In genomic region chr1:113782451-113782850, GRCh38 we compare ENCODE assay signal across 17 cellular contexts. TPM values are rescaled to one million over a fixed set of nuclear protein-coding genes. Genes with fewer than 3 reads are reported as not detected.
DNase-seq lines count a peak whose midpoint lies in the region; ATAC-seq and TF ChIP-seq lines count a peak whose summit lies in the region.
"Had no signal": no experiment of that assay in that cellular context is flagged by ENCODE, and none has a peak within 500 bp of the region (broad histone marks: within the 10 kb centered on the region; RNA-seq: fewer than 3 reads in every experiment).

No MANE protein-coding gene starts in this region.

- in situ Hi-C loops in brain microvascular endothelial cell (cut with HindIII; ENCODE audit: low pct_ligation_motif_present, low sequenced_read_pairs) = no loop called here

- H3K27ac ChIP-seq in right cardiac atrium (ENCODE audit: low read length) (no peak overlapping the region), subcutaneous abdominal adipose tissue (ENCODE audit: low read depth, low read length) (peak overlapping the region; percentile 51), brain microvascular endothelial cell (no peak overlapping the region)
- H3K27ac ChIP-seq in effector memory CD4-positive, alpha-beta T cell (ENCODE audit: insufficient read depth, low read length, poor library complexity, severe bottlenecking) = peak overlapping the region; percentile 64
- H3K27ac ChIP-seq: prostate gland, RWPE1 had no signal

- H3K27me3 ChIP-seq in right cardiac atrium (ENCODE audit: control insufficient read depth, insufficient read depth) (no peaks in the 10 kb centered on the region), subcutaneous abdominal adipose tissue (ENCODE audit: control insufficient read depth in 5 of 5, insufficient read depth in 4 of 5, low read length in 5 of 5) (no peaks in the 10 kb centered on the region), brain microvascular endothelial cell (replicated peaks) (no peaks in the 10 kb centered on the region)
- H3K27me3 ChIP-seq in effector memory CD4-positive, alpha-beta T cell (replicated peaks; ENCODE audit: control insufficient read depth, insufficient read depth, low read length, poor library complexity, severe bottlenecking) = no peaks in the 10 kb centered on the region
- H3K27me3 ChIP-seq: tibial artery had no signal

- H3K4me1 ChIP-seq in right cardiac atrium (ENCODE audit: control insufficient read depth, insufficient read depth, low read length) (peaks cover 5% of the 10 kb centered on the region), subcutaneous abdominal adipose tissue (ENCODE audit: control insufficient read depth in 5 of 5, insufficient read depth in 5 of 5, low read length in 5 of 5) (peaks cover 3 to 28% (median 24%) of the 10 kb centered on the region in 5 donors)
- H3K4me1 ChIP-seq in effector memory CD4-positive, alpha-beta T cell (ENCODE audit: control insufficient read depth, insufficient read depth, low read length, poor library complexity, severe bottlenecking) = peaks cover 64% of the 10 kb centered on the region
- H3K4me1 ChIP-seq: prostate gland had no signal

- no peak overlapping the region for H3K9ac ChIP-seq in subcutaneous abdominal adipose tissue (ENCODE audit: low read length in 5 of 5)

- WGBS in right cardiac atrium = 12% methylated on average over 2 of the region's 2 CpGs

- DNase-seq in Right ventricle myocardium superior = no peak
- no peak for DNase-seq in right cardiac atrium
- DNase-seq in MV-4-11 (lab: John Stamatoyannopoulos, UW) = peak; percentile 17
- no peak for DNase-seq in effector memory CD4-positive, alpha-beta T cell
- no peak for DNase-seq in NCI-H524 treated with DMSO at 0.1 percent for 48 hours (lab: John Stamatoyannopoulos, UW)
- no peak for DNase-seq in DMS79 treated with DMSO at 0.1 percent for 48 hours (lab: John Stamatoyannopoulos, UW)
- no peak for DNase-seq in brain microvascular endothelial cell
- DNase-seq: activated gamma-delta T cell; naive thymus-derived CD8-positive, alpha-beta T cell; NCI-H2081; NCI-H526 treated with DMSO at 0.1 percent for 48 hours; stimulated activated CD4-positive, alpha-beta T cell treated with anti-CD3 and anti-CD28 coated beads, Interleukin-1b, Interleukin-23, amount 100 ng/mL, for 48 hours; T1000; tibial artery had no signal

- no peak for TF ChIP-seq CTCF in brain microvascular endothelial cell (IDR thresholded peaks at IDR 0.05; ENCODE audit: low read depth, low read length, missing control alignments)

- H3K9me3 ChIP-seq in right cardiac atrium (ENCODE audit: control insufficient read depth, low read length) (no peaks in the 10 kb centered on the region), subcutaneous abdominal adipose tissue (ENCODE audit: control insufficient read depth in 5 of 5, low read length in 5 of 5) (no peaks in the 10 kb centered on the region)
- H3K9me3 ChIP-seq in effector memory CD4-positive, alpha-beta T cell (ENCODE audit: control insufficient read depth, low read length) = no peaks in the 10 kb centered on the region
- H3K9me3 ChIP-seq: prostate gland, tibial artery had no signal

- intact Hi-C loops in Right ventricle myocardium superior (cut with DNase I) = no loop called here
- intact Hi-C loops in right cardiac atrium (cut with DNase I) = no loop called here

- H3K36me3 ChIP-seq in effector memory CD4-positive, alpha-beta T cell (ENCODE audit: control insufficient read depth, insufficient read depth, low read length) = no peaks in the 10 kb centered on the region
- H3K36me3 ChIP-seq in subcutaneous abdominal adipose tissue (ENCODE audit: control insufficient read depth in 5 of 5, insufficient read depth in 5 of 5, low read length in 5 of 5) = no peaks in the 10 kb centered on the region
- no peaks in the 10 kb centered on the region for H3K36me3 ChIP-seq in brain microvascular endothelial cell (replicated peaks)
- H3K36me3 ChIP-seq: prostate gland, tibial artery had no signal

- H3K4me3 ChIP-seq in right cardiac atrium (ENCODE audit: low read length) (no peak overlapping the region), subcutaneous abdominal adipose tissue (ENCODE audit: low read depth in 1 of 5, low read length in 5 of 5) (no peak overlapping the region), brain microvascular endothelial cell (ENCODE audit: low read depth, low read length) (no peak overlapping the region)
- H3K4me3 ChIP-seq in effector memory CD4-positive, alpha-beta T cell (ENCODE audit: insufficient read depth, low read depth, low read length, poor library complexity, severe bottlenecking) = no peak overlapping the region
- H3K4me3 ChIP-seq: prostate gland, tibial artery had no signal

- ATAC-seq in Right ventricle myocardium superior (ENCODE audit: poor library complexity) = peak; percentile 42
- ATAC-seq in right cardiac atrium = no peak

RNA-seq across cellular contexts. Expression of gene PHTF1, which starts 23.2 kb away (rescaled TPM):
- 6.5 TPM for total RNA-seq in Right ventricle myocardium superior
- total RNA-seq in right cardiac atrium = 1 to 10 TPM; 7.3 to 9.3 (median 9.0) TPM
- 4.5 TPM for polyA plus RNA-seq in right cardiac atrium

RNA-seq across cellular contexts. Expression of gene RSBN1, which starts 29.8 kb away (rescaled TPM):
- 9.6 TPM for total RNA-seq in Right ventricle myocardium superior
- 10 to 100 TPM; 12.8 to 15.2 (median 13.8) TPM for total RNA-seq in right cardiac atrium
- polyA plus RNA-seq in right cardiac atrium = 3.8 TPM

Comparison
In these comparisons a context has a peak if more than half of its experiments do, and no peak if none do; other contexts are left out.
1. H3K27ac ChIP-seq: peak in effector memory CD4-positive, alpha-beta T cell (single experiment) and subcutaneous abdominal adipose tissue (single experiment); none in right cardiac atrium (single experiment) and brain microvascular endothelial cell (single experiment).